ENCODE assay signal across 8 cellular contexts in the genomic region with DNA sequence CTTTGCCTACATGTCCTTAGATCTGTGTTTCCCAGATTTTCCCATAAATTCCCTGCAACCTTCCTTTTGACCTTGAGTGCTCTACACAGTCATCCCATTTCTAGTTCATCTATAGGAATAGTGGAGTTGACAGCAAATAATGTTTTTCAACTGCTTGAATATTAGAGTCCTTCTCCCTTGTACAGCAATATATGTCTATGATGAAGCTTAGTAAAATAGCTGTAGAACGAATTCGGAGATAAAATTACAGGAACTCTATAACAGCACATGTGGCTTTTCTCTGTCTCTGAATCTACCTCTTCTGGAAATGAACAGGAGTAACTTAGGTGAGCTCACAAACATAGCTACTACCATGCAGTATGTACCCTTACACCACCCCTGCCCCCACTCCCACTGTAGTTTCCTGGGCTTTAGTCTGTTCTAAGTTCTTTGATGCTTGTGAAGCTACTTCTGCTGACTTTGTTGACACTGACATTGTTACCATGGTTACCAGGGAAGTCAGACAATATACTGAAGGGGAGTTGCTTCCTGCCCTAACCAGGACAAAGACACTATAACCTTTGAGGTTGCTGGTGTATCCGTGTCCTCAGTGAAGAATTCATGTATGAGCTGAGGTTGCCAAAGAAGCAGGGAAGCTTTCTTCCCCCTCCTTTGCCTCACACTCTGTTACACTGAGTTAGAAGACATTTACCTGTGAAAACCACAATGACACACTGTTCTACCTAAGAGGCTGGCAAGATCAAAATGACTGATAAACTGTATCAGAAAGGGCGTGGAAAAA.
A peak's percentile ranks its signal among the peaks of the same experiment; 100 is the strongest.
DNase-seq lines count a peak whose midpoint lies in the region; ATAC-seq lines count a peak whose summit lies in the region.

No MANE protein-coding gene starts in this region.

- in situ Hi-C loops in ACHN (cut with HindIII; ENCODE audit: low pct_ligation_motif_present, low pct_unique_long_range_greater_than_20kb, low sequenced_read_pairs), result no loop called here

- DNase-seq in HuH-7.5 (ENCODE audit: low spot score) (peak; percentile 40), epidermal melanocyte (ENCODE audit: insufficient read length, low spot score) (no peak), ACHN (no peak)
- DNase-seq in activated CD4-positive, CD25-positive, alpha-beta regulatory T cell (lab: John Stamatoyannopoulos, UW), result peak in 3 of 4 experiments; percentile 6 to 53 (median 38)
- DNase-seq in effector CD8-positive, alpha-beta T cell (lab: John Stamatoyannopoulos, UW), result peak; percentile 70
- DNase-seq in stimulated activated CD4-positive, alpha-beta T cell treated with anti-CD3 and anti-CD28 coated beads, Interleukin-12 subunit alpha, Interleukin-12 subunit beta, amount 100 ng/mL, for 4 hours, result peak; percentile 13

- ATAC-seq in HG02588 (IDR thresholded peaks at IDR 0.05; ENCODE audit: unreplicated experiment) (no peak), GM21515 (IDR thresholded peaks at IDR 0.05; ENCODE audit: unreplicated experiment) (no peak)

Comparison
In these comparisons a context has a peak if more than half of its experiments do, and no peak if none do; other contexts are left out.
1. DNase-seq: peak in HuH-7.5 (single experiment), activated CD4-positive, CD25-positive, alpha-beta regulatory T cell (3 of 4), effector CD8-positive, alpha-beta T cell (single experiment) and stimulated activated CD4-positive, alpha-beta T cell treated with anti-CD3 and anti-CD28 coated beads, Interleukin-12 subunit alpha, Interleukin-12 subunit beta, amount 100 ng/mL, for 4 hours (single experiment); none in epidermal melanocyte (single experiment) and ACHN (single experiment).